Comparison of ENCODE assay signal across 21 cellular contexts in the genomic region with DNA sequence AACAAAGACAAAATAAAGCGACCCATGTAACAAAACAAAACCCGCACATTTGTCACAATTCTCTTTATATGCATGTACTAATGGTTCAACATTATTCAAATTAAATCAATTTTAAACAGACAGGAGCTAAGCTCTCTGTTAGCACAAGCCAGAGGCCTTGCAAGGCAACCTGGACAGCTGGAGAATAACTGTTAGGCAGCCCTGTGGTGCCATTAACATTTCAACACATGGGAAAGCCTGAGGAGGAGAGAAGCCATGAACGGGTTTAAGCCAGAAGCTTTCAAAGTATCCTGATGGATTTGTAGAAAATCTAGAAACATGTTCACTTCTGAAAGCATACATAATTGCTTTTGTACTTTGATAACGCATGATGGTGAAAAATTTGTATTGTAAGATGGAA. TPM values are rescaled to one million over a fixed set of nuclear protein-coding genes. Genes with fewer than 3 reads are reported as not detected.
DNase-seq lines count a peak whose midpoint lies in the region; ATAC-seq and TF ChIP-seq lines count a peak whose summit lies in the region.
"Had no signal": no experiment of that assay in that cellular context is flagged by ENCODE, and none has a peak within 500 bp of the region (broad histone marks: within the 10 kb centered on the region; RNA-seq: fewer than 3 reads in every experiment).

No MANE protein-coding gene starts in this region.

- H3K27me3 ChIP-seq in right atrium auricular region (no peaks in the 10 kb centered on the region), parathyroid adenoma (ENCODE audit: control insufficient read depth, insufficient read depth, low read length) (no peaks in the 10 kb centered on the region)

- no peak overlapping the region for H3K9ac ChIP-seq in parathyroid adenoma
- H3K9ac ChIP-seq: GM23248 had no signal

- H3K27ac ChIP-seq in right atrium auricular region (no peak overlapping the region), parathyroid adenoma (peak overlapping the region; percentile 40)
- H3K27ac ChIP-seq: GM23248, RWPE1 had no signal

- ATAC-seq in Right ventricle myocardium superior (ENCODE audit: poor library complexity) (no peak), GM21515 (IDR thresholded peaks at IDR 0.05; ENCODE audit: unreplicated experiment) (no peak), GM21367 (IDR thresholded peaks at IDR 0.05; ENCODE audit: unreplicated experiment) (no peak)
- ATAC-seq in activated T-helper 17 cell treated with anti-CD3 and anti-CD28 coated beads, Interleukin-2, amount 50 U/mL, for 72 hours (replicated peaks) = no peak
- ATAC-seq: Panc1 had no signal

- intact Hi-C loops in Right ventricle myocardium superior (cut with DNase I) = no loop called here

- no peaks in the 10 kb centered on the region for H3K4me1 Mint-ChIP-seq in activated T-helper 17 cell treated with anti-CD3 and anti-CD28 coated beads, Interleukin-2, amount 50 U/mL, for 72 hours

- TF ChIP-seq CTCF in right atrium auricular region (IDR thresholded peaks at IDR 0.05) (no peak), parathyroid adenoma (IDR thresholded peaks at IDR 0.05) (no peak)

- no peaks in the 10 kb centered on the region for H3K9me3 Mint-ChIP-seq in activated T-helper 17 cell treated with anti-CD3 and anti-CD28 coated beads, Interleukin-2, amount 50 U/mL, for 72 hours

- peaks cover 52% of the 10 kb centered on the region for H3K36me3 ChIP-seq in right atrium auricular region
- no peaks in the 10 kb centered on the region for H3K36me3 ChIP-seq in parathyroid adenoma (ENCODE audit: control insufficient read depth, insufficient read depth, low read length)

- peak overlapping the region; percentile 19 for H3K27ac Mint-ChIP-seq in activated T-helper 17 cell treated with anti-CD3 and anti-CD28 coated beads, Interleukin-2, amount 50 U/mL, for 72 hours

- no peaks in the 10 kb centered on the region for H3K27me3 Mint-ChIP-seq in activated T-helper 17 cell treated with anti-CD3 and anti-CD28 coated beads, Interleukin-2, amount 50 U/mL, for 72 hours

- no peak overlapping the region for H3K4me2 ChIP-seq in parathyroid adenoma (ENCODE audit: low read length)

- DNase-seq in right atrium auricular region (ENCODE audit: low spot score) (peak; percentile 23), Right ventricle myocardium superior (no peak), SKM-1 (lab: John Stamatoyannopoulos, UW; ENCODE audit: unreplicated experiment) (no peak)
- DNase-seq: 8988T, Calu3, DMS79 treated with DMSO at 0.1 percent for 48 hours, GM23248, HCEC 1CT, NCI-H1048, NCI-H1417, NCI-H1694, NCI-H2029 treated with DMSO at 0.1 percent for 48 hours, NCI-H2227 treated with DMSO at 0.1 percent for 48 hours, NCI-H526 treated with DMSO at 0.1 percent for 48 hours, SHP77 treated with DMSO at 0.1 percent for 48 hours had no signal

- no peaks in the 10 kb centered on the region for H3K79me2 ChIP-seq in parathyroid adenoma

- H3K36me3 Mint-ChIP-seq in activated T-helper 17 cell treated with anti-CD3 and anti-CD28 coated beads, Interleukin-2, amount 50 U/mL, for 72 hours (ENCODE audit: low read depth) = peaks cover 95% of the 10 kb centered on the region

- H2AFZ ChIP-seq in parathyroid adenoma = no peak overlapping the region
- H2AFZ ChIP-seq: GM23248 had no signal

- peaks cover 0 to 19% of the 10 kb centered on the region in 2 donors for H3K4me1 ChIP-seq in right atrium auricular region
- H3K4me1 ChIP-seq in parathyroid adenoma = peaks cover 13% of the 10 kb centered on the region

- no peak overlapping the region for H3K4me3 Mint-ChIP-seq in activated T-helper 17 cell treated with anti-CD3 and anti-CD28 coated beads, Interleukin-2, amount 50 U/mL, for 72 hours

- H3K4me3 ChIP-seq in right atrium auricular region (no peak overlapping the region), parathyroid adenoma (ENCODE audit: low read depth, low read length) (no peak overlapping the region)
- H3K4me3 ChIP-seq: GM23248 had no signal

- H3K9me3 ChIP-seq in right atrium auricular region (no peaks in the 10 kb centered on the region), parathyroid adenoma (ENCODE audit: control insufficient read depth, low read length) (no peaks in the 10 kb centered on the region)

RNA-seq across cellular contexts. Expression of a gene that starts 34.3 kb away (rescaled TPM):
- total RNA-seq in right atrium auricular region (100 to 1,000 TPM; 142 to 159 TPM), Right ventricle myocardium superior (132 TPM)
- 100 to 1,000 TPM; 129 to 139 TPM for total RNA-seq in activated T-helper 17 cell treated with anti-CD3 and anti-CD28 coated beads, Interleukin-2, amount 50 U/mL, for 72 hours

RNA-seq across cellular contexts. Expression of a gene that starts 41.1 kb away (rescaled TPM):
- total RNA-seq in right atrium auricular region (1 to 10 TPM; 5.9 to 6.9 TPM), Right ventricle myocardium superior (9.5 TPM)
- total RNA-seq in activated T-helper 17 cell treated with anti-CD3 and anti-CD28 coated beads, Interleukin-2, amount 50 U/mL, for 72 hours = 10 to 100 TPM; 26.4 to 37.3 TPM
